Comparison of ENCODE assay signal across 1 cellular context in genomic region chrX:13808293-13808692, GRCh38.
TF ChIP-seq lines count a peak whose summit lies in the region.

No MANE protein-coding gene starts in this region.

TF ChIP-seq in HEK293, 187 proteins besides CTCF, POLR2A, EP300 and RAD21 (continued from another document):
- TF ChIP-seq, protein P1, sequence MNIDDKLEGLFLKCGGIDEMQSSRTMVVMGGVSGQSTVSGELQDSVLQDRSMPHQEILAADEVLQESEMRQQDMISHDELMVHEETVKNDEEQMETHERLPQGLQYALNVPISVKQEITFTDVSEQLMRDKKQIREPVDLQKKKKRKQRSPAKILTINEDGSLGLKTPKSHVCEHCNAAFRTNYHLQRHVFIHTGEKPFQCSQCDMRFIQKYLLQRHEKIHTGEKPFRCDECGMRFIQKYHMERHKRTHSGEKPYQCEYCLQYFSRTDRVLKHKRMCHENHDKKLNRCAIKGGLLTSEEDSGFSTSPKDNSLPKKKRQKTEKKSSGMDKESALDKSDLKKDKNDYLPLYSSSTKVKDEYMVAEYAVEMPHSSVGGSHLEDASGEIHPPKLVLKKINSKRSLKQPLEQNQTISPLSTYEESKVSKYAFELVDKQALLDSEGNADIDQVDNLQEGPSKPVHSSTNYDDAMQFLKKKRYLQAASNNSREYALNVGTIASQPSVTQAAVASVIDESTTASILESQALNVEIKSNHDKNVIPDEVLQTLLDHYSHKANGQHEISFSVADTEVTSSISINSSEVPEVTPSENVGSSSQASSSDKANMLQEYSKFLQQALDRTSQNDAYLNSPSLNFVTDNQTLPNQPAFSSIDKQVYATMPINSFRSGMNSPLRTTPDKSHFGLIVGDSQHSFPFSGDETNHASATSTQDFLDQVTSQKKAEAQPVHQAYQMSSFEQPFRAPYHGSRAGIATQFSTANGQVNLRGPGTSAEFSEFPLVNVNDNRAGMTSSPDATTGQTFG (tag by site-specific recombination; IDR thresholded peaks at IDR 0.05; ENCODE audit: borderline replicate concordance) = no peak
- TF ChIP-seq, protein P2, sequence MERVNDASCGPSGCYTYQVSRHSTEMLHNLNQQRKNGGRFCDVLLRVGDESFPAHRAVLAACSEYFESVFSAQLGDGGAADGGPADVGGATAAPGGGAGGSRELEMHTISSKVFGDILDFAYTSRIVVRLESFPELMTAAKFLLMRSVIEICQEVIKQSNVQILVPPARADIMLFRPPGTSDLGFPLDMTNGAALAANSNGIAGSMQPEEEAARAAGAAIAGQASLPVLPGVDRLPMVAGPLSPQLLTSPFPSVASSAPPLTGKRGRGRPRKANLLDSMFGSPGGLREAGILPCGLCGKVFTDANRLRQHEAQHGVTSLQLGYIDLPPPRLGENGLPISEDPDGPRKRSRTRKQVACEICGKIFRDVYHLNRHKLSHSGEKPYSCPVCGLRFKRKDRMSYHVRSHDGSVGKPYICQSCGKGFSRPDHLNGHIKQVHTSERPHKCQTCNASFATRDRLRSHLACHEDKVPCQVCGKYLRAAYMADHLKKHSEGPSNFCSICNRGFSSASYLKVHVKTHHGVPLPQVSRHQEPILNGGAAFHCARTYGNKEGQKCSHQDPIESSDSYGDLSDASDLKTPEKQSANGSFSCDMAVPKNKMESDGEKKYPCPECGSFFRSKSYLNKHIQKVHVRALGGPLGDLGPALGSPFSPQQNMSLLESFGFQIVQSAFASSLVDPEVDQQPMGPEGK (tag by site-specific recombination; IDR thresholded peaks at IDR 0.05) = no peak
- no peak for TF ChIP-seq ZNF501 (tag by site-specific recombination; IDR thresholded peaks at IDR 0.05)
- TF ChIP-seq HOXC10 (CRISPR knock-in tag; IDR thresholded peaks at IDR 0.05) = no peak
- TF ChIP-seq MYNN (tag by site-specific recombination; IDR thresholded peaks at IDR 0.05; ENCODE audit: borderline replicate concordance) = no peak
- TF ChIP-seq ZNF660 (tag by site-specific recombination; IDR thresholded peaks at IDR 0.05) = no peak
- TF ChIP-seq SP7 (tag by site-specific recombination; IDR thresholded peaks at IDR 0.05) = peak; percentile 76
- TF ChIP-seq ZNF596 (tag by site-specific recombination; IDR thresholded peaks at IDR 0.05) = no peak
- TF ChIP-seq, protein P3, sequence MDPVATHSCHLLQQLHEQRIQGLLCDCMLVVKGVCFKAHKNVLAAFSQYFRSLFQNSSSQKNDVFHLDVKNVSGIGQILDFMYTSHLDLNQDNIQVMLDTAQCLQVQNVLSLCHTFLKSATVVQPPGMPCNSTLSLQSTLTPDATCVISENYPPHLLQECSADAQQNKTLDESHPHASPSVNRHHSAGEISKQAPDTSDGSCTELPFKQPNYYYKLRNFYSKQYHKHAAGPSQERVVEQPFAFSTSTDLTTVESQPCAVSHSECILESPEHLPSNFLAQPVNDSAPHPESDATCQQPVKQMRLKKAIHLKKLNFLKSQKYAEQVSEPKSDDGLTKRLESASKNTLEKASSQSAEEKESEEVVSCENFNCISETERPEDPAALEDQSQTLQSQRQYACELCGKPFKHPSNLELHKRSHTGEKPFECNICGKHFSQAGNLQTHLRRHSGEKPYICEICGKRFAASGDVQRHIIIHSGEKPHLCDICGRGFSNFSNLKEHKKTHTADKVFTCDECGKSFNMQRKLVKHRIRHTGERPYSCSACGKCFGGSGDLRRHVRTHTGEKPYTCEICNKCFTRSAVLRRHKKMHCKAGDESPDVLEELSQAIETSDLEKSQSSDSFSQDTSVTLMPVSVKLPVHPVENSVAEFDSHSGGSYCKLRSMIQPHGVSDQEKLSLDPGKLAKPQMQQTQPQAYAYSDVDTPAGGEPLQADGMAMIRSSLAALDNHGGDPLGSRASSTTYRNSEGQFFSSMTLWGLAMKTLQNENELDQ (tag by site-specific recombination; IDR thresholded peaks at IDR 0.05; ENCODE audit: low read depth) = no peak
- TF ChIP-seq OSR2 (tag by site-specific recombination; IDR thresholded peaks at IDR 0.05) = peak; percentile 68
- TF ChIP-seq ZNF549 (tag by site-specific recombination; IDR thresholded peaks at IDR 0.05) = no peak
- TF ChIP-seq MZF1 (tag by site-specific recombination; IDR thresholded peaks at IDR 0.05; ENCODE audit: borderline replicate concordance) = peak; percentile 81; the same call in 1 of the 2 replicates
- TF ChIP-seq ZNF138 (tag by site-specific recombination; IDR thresholded peaks at IDR 0.05; ENCODE audit: borderline replicate concordance) = no peak
- no peak for TF ChIP-seq ZNF558 (tag by site-specific recombination; IDR thresholded peaks at IDR 0.05)
- no peak for TF ChIP-seq ZFP69B (tag by site-specific recombination; IDR thresholded peaks at IDR 0.05)
- TF ChIP-seq ZNF174 (tag by site-specific recombination; IDR thresholded peaks at IDR 0.05) = no peak
- TF ChIP-seq ZNF510 (tag by site-specific recombination; IDR thresholded peaks at IDR 0.05; ENCODE audit: insufficient replicate concordance) = no peak
- TF ChIP-seq ZNF518A (tag by site-specific recombination; conservative IDR thresholded peaks at IDR 0.05; ENCODE audit: low read depth) = no peak
